12 cellular contexts compared by ENCODE assay signal in the genomic region with DNA sequence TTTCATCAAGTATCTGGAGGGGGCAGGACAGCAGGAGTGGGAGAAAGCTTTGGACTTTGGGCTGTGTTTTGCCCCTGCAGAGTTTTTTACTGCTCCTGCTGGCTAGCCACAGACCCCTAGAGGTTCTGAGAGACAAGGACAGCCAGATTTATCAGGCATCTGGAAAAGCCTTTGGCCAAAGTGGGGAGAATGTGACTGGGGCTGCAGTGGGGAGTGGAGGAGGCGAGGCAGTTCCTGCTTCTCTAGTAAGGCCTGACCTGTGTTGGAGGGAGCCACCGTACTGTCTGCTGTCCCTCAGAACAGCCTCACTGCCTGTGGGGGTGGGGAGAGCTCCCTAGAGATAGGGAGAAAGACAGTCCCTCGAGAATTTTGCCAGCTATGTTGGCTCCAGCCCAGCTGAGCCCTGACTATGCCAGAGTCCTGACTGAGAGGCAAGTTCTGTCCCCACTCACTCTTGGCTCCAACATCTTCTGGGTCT. TPM values are rescaled to one million over a fixed set of nuclear protein-coding genes. Genes with fewer than 3 reads are reported as not detected.
DNase-seq lines count a peak whose midpoint lies in the region; ATAC-seq and TF ChIP-seq lines count a peak whose summit lies in the region.
"Had no signal": no experiment of that assay in that cellular context is flagged by ENCODE, and none has a peak within 500 bp of the region (broad histone marks: within the 10 kb centered on the region; RNA-seq: fewer than 3 reads in every experiment).

No MANE protein-coding gene starts in this region.

- H3K36me3 ChIP-seq in Caco-2 (ENCODE audit: control insufficient read depth, insufficient read depth, low read length), result no peaks in the 10 kb centered on the region
- H3K36me3 ChIP-seq in adrenal gland (replicated peaks in 1 of 2), result no peaks in the 10 kb centered on the region
- no peaks in the 10 kb centered on the region for H3K36me3 ChIP-seq in prostate gland
- no peaks in the 10 kb centered on the region for H3K36me3 ChIP-seq in MG63

- peaks cover 41% of the 10 kb centered on the region for H3K4me1 ChIP-seq in Caco-2
- peaks cover 20 to 57% of the 10 kb centered on the region in 2 donors for H3K4me1 ChIP-seq in adrenal gland (replicated peaks in 1 of 2)
- H3K4me1 ChIP-seq in right cardiac atrium (ENCODE audit: control insufficient read depth, insufficient read depth, low read length), result peaks cover 41% of the 10 kb centered on the region
- peaks cover 8% of the 10 kb centered on the region for H3K4me1 ChIP-seq in prostate gland (replicated peaks)

- H3K4me3 ChIP-seq in Caco-2 (ENCODE audit: low read depth, low read length), result no peak overlapping the region
- no peak overlapping the region for H3K4me3 ChIP-seq in adrenal gland
- peak overlapping the region; percentile 67 for H3K4me3 ChIP-seq in right cardiac atrium (ENCODE audit: low read length)
- H3K4me3 ChIP-seq in prostate gland, result no peak overlapping the region
- H3K4me3 ChIP-seq in MG63, result no peak overlapping the region

- H3K9me3 Mint-ChIP-seq in Caco-2 (ENCODE audit: unreplicated experiment), result no peaks in the 10 kb centered on the region
- H3K9me3 Mint-ChIP-seq: memory B cell had no signal

- peak; percentile 30 to 38 for ATAC-seq in right cardiac atrium
- ATAC-seq in HG02763 (IDR thresholded peaks at IDR 0.05; ENCODE audit: unreplicated experiment), result no peak

- H3K27ac Mint-ChIP-seq in Caco-2 (ENCODE audit: unreplicated experiment), result peak overlapping the region; percentile 75
- H3K27ac Mint-ChIP-seq: B cell, memory B cell had no signal

- no peak overlapping the region for H3K4me3 Mint-ChIP-seq in Caco-2 (ENCODE audit: unreplicated experiment)
- H3K4me3 Mint-ChIP-seq: B cell, memory B cell had no signal

- peaks cover 33% of the 10 kb centered on the region for H3K4me1 Mint-ChIP-seq in Caco-2 (ENCODE audit: low read depth, unreplicated experiment)

- peaks cover 7% of the 10 kb centered on the region for H3K36me3 Mint-ChIP-seq in Caco-2 (ENCODE audit: insufficient read depth, unreplicated experiment)
- H3K36me3 Mint-ChIP-seq: memory B cell had no signal

- peak in 1 of 2 donors; percentile 23 for TF ChIP-seq POLR2A in adrenal gland (IDR thresholded peaks at IDR 0.05)
- no peak for TF ChIP-seq POLR2A in prostate gland (IDR thresholded peaks at IDR 0.05)

- BruUV-seq in Caco-2 (replicated peaks; lab: Mats Ljungman, UMichigan), result no TSS peak

- POLR2A ChIA-PET in Caco-2 (lab: Charles Lee), result interaction anchor here (0.5 kb wide), 1 partner anchor 84 kb away, joined by 8 read pairs; no protein-coding TSS in a partner anchor

- peak overlapping the region; percentile 50 to 95 (median 91) for H3K27ac ChIP-seq in adrenal gland
- H3K27ac ChIP-seq in right cardiac atrium (ENCODE audit: low read length), result peak overlapping the region; percentile 95
- peak overlapping the region; percentile 46 to 55 for H3K27ac ChIP-seq in prostate gland

- no peaks in the 10 kb centered on the region for H3K9me3 ChIP-seq in Caco-2
- H3K9me3 ChIP-seq in adrenal gland (replicated peaks in 1 of 3), result no peaks in the 10 kb centered on the region
- no peaks in the 10 kb centered on the region for H3K9me3 ChIP-seq in right cardiac atrium (ENCODE audit: control insufficient read depth, low read length)
- no peaks in the 10 kb centered on the region for H3K9me3 ChIP-seq in prostate gland
- H3K9me3 ChIP-seq in MG63, result no peaks in the 10 kb centered on the region

- intact Hi-C loops in Caco-2 (cut with micrococcal nuclease; ENCODE audit: unreplicated experiment) (loop anchor here (5.0 kb wide), 1 partner anchor 167 kb away; the partner anchor contains the start of gene WDR73), adrenal gland (cut with DNase I) (loop anchor here in 1 of 2 donors (10.0 kb wide), 1 partner anchor 65 kb away; no protein-coding TSS in a partner anchor), right cardiac atrium (cut with DNase I) (loop anchor here in 3 of 4 donors (10.0 kb wide), 2 partner anchors 65 to 165 kb away; partner anchors contain the start of genes NMB (in 1 of the 3) and WDR73 (in 1 of the 3)), prostate gland (cut with DNase I) (no loop called here)

- no peaks in the 10 kb centered on the region for H3K27me3 Mint-ChIP-seq in Caco-2 (ENCODE audit: insufficient read depth, unreplicated experiment)

- TF ChIP-seq CTCF in Caco-2 (IDR thresholded peaks at IDR 0.05; ENCODE audit: insufficient read depth in 1 of 2, low read depth in 1 of 2, low read length in 1 of 2, severe bottlenecking in 1 of 2, unreplicated experiment in 1 of 2) (peak in 1 of 2 experiments; percentile 43), adrenal gland (IDR thresholded peaks at IDR 0.05) (peak in 1 of 6 experiments; percentile 15), prostate gland (IDR thresholded peaks at IDR 0.05) (no peak)

- 38 to 49% (median 41%) methylated on average over 3 of the region's 3 CpGs for WGBS in adrenal gland, 4 donors
- 24% methylated on average over 3 of the region's 3 CpGs for whole genome bisulfite sequencing in right cardiac atrium
- 33% methylated on average over 3 of the region's 3 CpGs for WGBS in prostate gland

- CTCF ChIA-PET in Caco-2 (lab: Charles Lee), result interaction anchor here (0.5 kb wide), 2 partner anchors 12 to 256 kb away, joined by 3 to 4 read pairs; no protein-coding TSS in a partner anchor

- DNase-seq in Caco-2 (peak in 1 of 2 experiments; percentile 35), adrenal gland (peak; percentile 64 to 86 (median 76)), right cardiac atrium (peak; percentile 66 to 86 (median 85)), prostate gland (ENCODE audit: low spot score) (no peak), Kasumi-1 (lab: John Stamatoyannopoulos, UW) (no peak), NCI-H774 (lab: John Stamatoyannopoulos, UW) (no peak), MG63 (no peak)
- DNase-seq: NCI-H2227 treated with DMSO at 0.1 percent for 48 hours, T-helper 1 cell had no signal

- H3K27me3 ChIP-seq in Caco-2 (replicated peaks; ENCODE audit: control insufficient read depth, insufficient read depth, low read length) (no peaks in the 10 kb centered on the region), adrenal gland (no peaks in the 10 kb centered on the region), right cardiac atrium (ENCODE audit: control insufficient read depth, insufficient read depth) (no peaks in the 10 kb centered on the region), prostate gland (replicated peaks; ENCODE audit: insufficient read depth) (no peaks in the 10 kb centered on the region), MG63 (no peaks in the 10 kb centered on the region)

RNA-seq across cellular contexts. Expression of gene ALPK3, which starts 2.2 kb away (rescaled TPM):
- total RNA-seq in Caco-2 (2022) (0.43 and 0.95 TPM in 2 replicates), adrenal gland (10 to 100 TPM in 7 of 8 donors, 1 to 10 TPM in 1; 5.8 to 39.3 (median 15.9) TPM), right cardiac atrium (10 to 100 TPM; 72.1 to 95.2 (median 78.6) TPM), prostate gland (1 to 10 TPM in 1 of 2 donors, under 1 TPM in 1; 0.68 to 7.2 TPM)
- polyA plus RNA-seq in adrenal gland (10 to 100 TPM; 10.4 to 18.2 (median 15.4) TPM), right cardiac atrium (65.8 TPM)
- total RNA-seq in MG63 (2014; rRNA removed; shearing (Covaris generic); ENCODE audit: low replicate concordance), result 1.1 TPM in 1 of 2 replicates, not detected in the other

Comparison
In these comparisons a context has a peak if more than half of its experiments do, and no peak if none do; other contexts are left out.
1. DNase-seq: peak in adrenal gland (7 of 7) and right cardiac atrium (3 of 3); none in prostate gland (single experiment), Kasumi-1 (0 of 2), NCI-H774 (single experiment) and MG63 (single experiment).
2. Peak in every context shown above with its lines, with median percentiles within 50 percentile points of each other: H3K27ac ChIP-seq.